In genomic region chr5:149552038-149552494, GRCh38 we compare ENCODE assay signal across 1 cellular context.
TF ChIP-seq lines count a peak whose summit lies in the region.

No MANE protein-coding gene starts in this region.

TF ChIP-seq in HepG2, 621 proteins besides CTCF, POLR2A, EP300 and RAD21:
- TF ChIP-seq ZNF331 (CRISPR knock-in tag; IDR thresholded peaks at IDR 0.05) (no peak), CHD4 (IDR thresholded peaks at IDR 0.05; ENCODE audit: borderline replicate concordance, low read length) (peak; percentile 13; the same call in 1 of the 2 replicates)
